In genomic region chr1:210653771-210654170, GRCh38 we compare ENCODE assay signal across 2 cellular contexts.
TF ChIP-seq lines count a peak whose summit lies in the region.

No MANE protein-coding gene starts in this region.

TF ChIP-seq in A549, 52 proteins besides CTCF, POLR2A, EP300 and RAD21 (continued from another document):
- TF ChIP-seq ATOH8 (CRISPR knock-in tag; IDR thresholded peaks at IDR 0.05; ENCODE audit: low read depth), result no peak
- TF ChIP-seq RARB (CRISPR knock-in tag; IDR thresholded peaks at IDR 0.05), result no peak
- no peak for TF ChIP-seq ZNF302 (CRISPR knock-in tag; IDR thresholded peaks at IDR 0.05)
- TF ChIP-seq CBX2 (IDR thresholded peaks at IDR 0.05; ENCODE audit: borderline replicate concordance, low read depth), result no peak
- no peak for TF ChIP-seq EHF (CRISPR knock-in tag; IDR thresholded peaks at IDR 0.05)
- TF ChIP-seq ZFP36 (IDR thresholded peaks at IDR 0.05; ENCODE audit: borderline replicate concordance, partially characterized antibody), result no peak
- TF ChIP-seq NPAS2 (CRISPR knock-in tag; IDR thresholded peaks at IDR 0.05; ENCODE audit: borderline replicate concordance), result no peak
- TF ChIP-seq ESRRA (IDR thresholded peaks at IDR 0.05; ENCODE audit: borderline replicate concordance, low read length), result no peak
- TF ChIP-seq HEYL (CRISPR knock-in tag; IDR thresholded peaks at IDR 0.05), result no peak
- TF ChIP-seq TP53 (CRISPR knock-in tag; IDR thresholded peaks at IDR 0.05), result no peak
- TF ChIP-seq USF2 (IDR thresholded peaks at IDR 0.05), result no peak
- TF ChIP-seq HDAC2 (IDR thresholded peaks at IDR 0.05), result no peak

TF ChIP-seq in HCT116, 20 proteins besides CTCF, POLR2A, EP300 and RAD21 (continued from another document):
- TF ChIP-seq ZBTB33 (IDR thresholded peaks at IDR 0.05; ENCODE audit: extremely low read depth, insufficient replicate concordance, low read length) (no peak), TCF7L2 (IDR thresholded peaks at IDR 0.05; ENCODE audit: borderline replicate concordance, extremely low read depth, insufficient read depth, insufficient read length) (no peak), POLR2AphosphoS5 (IDR thresholded peaks at IDR 0.05; ENCODE audit: low read depth, low read length) (no peak), CEBPB (IDR thresholded peaks at IDR 0.05; ENCODE audit: low read depth) (no peak), YY1 (IDR thresholded peaks at IDR 0.05; ENCODE audit: extremely low read depth, insufficient replicate concordance, low read depth, low read length) (no peak), ELF1 (IDR thresholded peaks at IDR 0.05; ENCODE audit: borderline replicate concordance, low read depth) (no peak), SRF (IDR thresholded peaks at IDR 0.05; ENCODE audit: low read depth) (no peak), SP1 (IDR thresholded peaks at IDR 0.05; ENCODE audit: low read depth) (no peak), SIN3A (IDR thresholded peaks at IDR 0.05; ENCODE audit: low read depth) (no peak), ZNF274 (IDR thresholded peaks at IDR 0.05; ENCODE audit: low read depth, low read length) (no peak), ATF3 (IDR thresholded peaks at IDR 0.05) (no peak), JUND (IDR thresholded peaks at IDR 0.05) (no peak)
